18 cellular contexts compared by ENCODE assay signal in genomic region chr1:218659911-218660677, GRCh38.
DNase-seq lines count a peak whose midpoint lies in the region; ATAC-seq and TF ChIP-seq lines count a peak whose summit lies in the region.
"Had no signal": no experiment of that assay in that cellular context is flagged by ENCODE, and none has a peak within 500 bp of the region (broad histone marks: within the 10 kb centered on the region; RNA-seq: fewer than 3 reads in every experiment).

No MANE protein-coding gene starts in this region.

- H3K4me2 ChIP-seq in PC-3 (ENCODE audit: low read length): peak overlapping the region; percentile 52
- H3K4me2 ChIP-seq: BLaER1 treated with 17β-estradiol and CSF1 and Interleukin-3, amounts not matched to agents 10 nM and 100 nM had no signal

- H3K36me3 Mint-ChIP-seq in Calu3 (ENCODE audit: insufficient read depth, unreplicated experiment) (peaks cover 4% of the 10 kb centered on the region), nephron (ENCODE audit: low read depth) (no peaks in the 10 kb centered on the region)
- no peaks in the 10 kb centered on the region for H3K36me3 Mint-ChIP-seq in activated T-helper 1 cell treated with anti-CD3 and anti-CD28 coated beads, Interleukin-12 subunit alpha, Interleukin-12 subunit beta, Interleukin-2, Interleukin-4 antibody, amounts not matched to agents 30 ng/mL and 10 ng/mL and 1 ng/mL, durations not matched to agents 14 hours and 24 hours and 36 hours (ENCODE audit: low read depth)

- no peak for ATAC-seq in PC-3
- ATAC-seq in HG03354 (IDR thresholded peaks at IDR 0.05; ENCODE audit: poor library complexity, severe bottlenecking, unreplicated experiment): no peak
- ATAC-seq in GM18502 (IDR thresholded peaks at IDR 0.05; ENCODE audit: poor library complexity, unreplicated experiment): no peak
- no peak for ATAC-seq in GM21737 (IDR thresholded peaks at IDR 0.05; ENCODE audit: unreplicated experiment)
- ATAC-seq: activated CD8-positive, alpha-beta T cell treated with anti-CD3 and anti-CD28 coated beads for 36 hours; HepG2; right cardiac atrium had no signal

- no peaks in the 10 kb centered on the region for H3K9me3 ChIP-seq in PC-3 (ENCODE audit: low read length)
- H3K9me3 ChIP-seq: BLaER1 treated with 17β-estradiol and CSF1 and Interleukin-3, amounts not matched to agents 10 nM and 100 nM; esophagus muscularis mucosa; HAP-1; Peyer's patch had no signal

- peaks cover 61% of the 10 kb centered on the region for H3K4me1 Mint-ChIP-seq in Calu3 (ENCODE audit: low read depth, unreplicated experiment)
- H3K4me1 Mint-ChIP-seq in nephron: peaks cover 36% of the 10 kb centered on the region
- no peaks in the 10 kb centered on the region for H3K4me1 Mint-ChIP-seq in activated T-helper 1 cell treated with anti-CD3 and anti-CD28 coated beads, Interleukin-12 subunit alpha, Interleukin-12 subunit beta, Interleukin-2, Interleukin-4 antibody, amounts not matched to agents 30 ng/mL and 10 ng/mL and 1 ng/mL, durations not matched to agents 14 hours and 24 hours and 36 hours (ENCODE audit: low read depth)

- BruUV-seq in Calu3 (replicated peaks; lab: Mats Ljungman, UMichigan): no TSS peak
- no TSS peak for BruUV-seq in PC-3 (replicated peaks; lab: Mats Ljungman, UMichigan)

- H3F3A ChIP-seq in PC-3 (ENCODE audit: low read length, unreplicated experiment): peaks cover 10% of the 10 kb centered on the region

- H3K79me2 ChIP-seq in PC-3 (ENCODE audit: low read length): no peaks in the 10 kb centered on the region

- no peak overlapping the region for H2AFZ ChIP-seq in PC-3 (ENCODE audit: low read length)

- intact Hi-C loops in Calu3 (cut with micrococcal nuclease; ENCODE audit: unreplicated experiment) (loop anchor here (5.0 kb wide), 3 partner anchors 103 to 212 kb away; no protein-coding TSS in a partner anchor), PC-3 (cut with micrococcal nuclease) (loop anchor here (1.0 to 10.0 kb wide), 7 partner anchors 39 to 313 kb away; partner anchors contain the start of gene TGFB2)
- intact Hi-C loops in activated T-helper 1 cell treated with anti-CD3 and anti-CD28 coated beads, Interleukin-12 subunit alpha, Interleukin-12 subunit beta, Interleukin-2, Interleukin-4 antibody, amounts not matched to agents 30 ng/mL and 10 ng/mL and 1 ng/mL, durations not matched to agents 14 hours and 24 hours and 36 hours (cut with micrococcal nuclease): no loop called here

- peak overlapping the region; percentile 11; the same call in 1 of the 2 replicates for H3K9ac ChIP-seq in PC-3 (ENCODE audit: low read length)
- H3K9ac ChIP-seq: BLaER1 treated with 17β-estradiol and CSF1 and Interleukin-3, amounts not matched to agents 10 nM and 100 nM had no signal

- H3K27ac ChIP-seq in PC-3 (ENCODE audit: low read length) (peak overlapping the region; percentile 71), coronary artery (peak overlapping the region; percentile 50 to 55)
- H3K27ac ChIP-seq: BLaER1 treated with 17β-estradiol and CSF1 and Interleukin-3, amounts not matched to agents 10 nM and 100 nM; esophagus muscularis mucosa; Peyer's patch had no signal

- H3K9me3 Mint-ChIP-seq in Calu3 (ENCODE audit: low read depth, unreplicated experiment): peaks cover 5% of the 10 kb centered on the region
- H3K9me3 Mint-ChIP-seq in nephron: no peaks in the 10 kb centered on the region
- no peaks in the 10 kb centered on the region for H3K9me3 Mint-ChIP-seq in activated T-helper 1 cell treated with anti-CD3 and anti-CD28 coated beads, Interleukin-12 subunit alpha, Interleukin-12 subunit beta, Interleukin-2, Interleukin-4 antibody, amounts not matched to agents 30 ng/mL and 10 ng/mL and 1 ng/mL, durations not matched to agents 14 hours and 24 hours and 36 hours
- H3K9me3 Mint-ChIP-seq: activated CD8-positive, alpha-beta T cell treated with anti-CD3 and anti-CD28 coated beads for 36 hours had no signal

- H3K27ac Mint-ChIP-seq in Calu3 (ENCODE audit: unreplicated experiment) (peak overlapping the region; percentile 94), nephron (peak overlapping the region; percentile 26 to 69 (median 48))
- H3K27ac Mint-ChIP-seq in activated T-helper 1 cell treated with anti-CD3 and anti-CD28 coated beads, Interleukin-12 subunit alpha, Interleukin-12 subunit beta, Interleukin-2, Interleukin-4 antibody, amounts not matched to agents 30 ng/mL and 10 ng/mL and 1 ng/mL, durations not matched to agents 14 hours and 24 hours and 36 hours: no peak overlapping the region
- H3K27ac Mint-ChIP-seq: activated CD8-positive, alpha-beta T cell treated with anti-CD3 and anti-CD28 coated beads for 36 hours had no signal

- peaks cover 76% of the 10 kb centered on the region for H3K4me1 ChIP-seq in PC-3 (ENCODE audit: insufficient read depth, low read length)
- H3K4me1 ChIP-seq: BLaER1 treated with 17β-estradiol and CSF1 and Interleukin-3, amounts not matched to agents 10 nM and 100 nM; Peyer's patch had no signal

- H3K4me3 Mint-ChIP-seq in Calu3 (ENCODE audit: low read depth, unreplicated experiment) (peak overlapping the region; percentile 39), nephron (no peak overlapping the region)
- H3K4me3 Mint-ChIP-seq in activated T-helper 1 cell treated with anti-CD3 and anti-CD28 coated beads, Interleukin-12 subunit alpha, Interleukin-12 subunit beta, Interleukin-2, Interleukin-4 antibody, amounts not matched to agents 30 ng/mL and 10 ng/mL and 1 ng/mL, durations not matched to agents 14 hours and 24 hours and 36 hours: no peak overlapping the region
- H3K4me3 Mint-ChIP-seq: activated CD8-positive, alpha-beta T cell treated with anti-CD3 and anti-CD28 coated beads for 36 hours had no signal

- H3K9me2 ChIP-seq in PC-3 (replicated peaks; ENCODE audit: low read length): peaks cover 9% of the 10 kb centered on the region; the same call in 1 of the 2 replicates

- H3K27me3 Mint-ChIP-seq in Calu3 (ENCODE audit: unreplicated experiment): no peaks in the 10 kb centered on the region
- H3K27me3 Mint-ChIP-seq in nephron (ENCODE audit: low read depth): no peaks in the 10 kb centered on the region
- no peaks in the 10 kb centered on the region for H3K27me3 Mint-ChIP-seq in activated T-helper 1 cell treated with anti-CD3 and anti-CD28 coated beads, Interleukin-12 subunit alpha, Interleukin-12 subunit beta, Interleukin-2, Interleukin-4 antibody, amounts not matched to agents 30 ng/mL and 10 ng/mL and 1 ng/mL, durations not matched to agents 14 hours and 24 hours and 36 hours (ENCODE audit: insufficient read depth)

- TF ChIP-seq CTCF in Calu3 (IDR thresholded peaks at IDR 0.05; ENCODE audit: unreplicated experiment): no peak
- TF ChIP-seq CTCF in PC-3 (conservative IDR thresholded peaks at IDR 0.05; ENCODE audit: low read depth, low read length): no peak
- no peak for TF ChIP-seq CTCF in coronary artery (IDR thresholded peaks at IDR 0.05)
- TF ChIP-seq CTCF in nephron (IDR thresholded peaks at IDR 0.05; ENCODE audit: unreplicated experiment in 3 of 3): no peak

- H3K27me3 ChIP-seq in PC-3 (ENCODE audit: low read length): no peaks in the 10 kb centered on the region
- H3K27me3 ChIP-seq: BLaER1 treated with 17β-estradiol and CSF1 and Interleukin-3, amounts not matched to agents 10 nM and 100 nM; esophagus muscularis mucosa; Peyer's patch had no signal

- POLR2A ChIA-PET in PC-3 (lab: Charles Lee; ENCODE audit: unreplicated experiment): no interaction called here

- no peaks in the 10 kb centered on the region for H4K20me1 ChIP-seq in PC-3 (ENCODE audit: low read length)
- H4K20me1 ChIP-seq: BLaER1 treated with 17β-estradiol and CSF1 and Interleukin-3, amounts not matched to agents 10 nM and 100 nM had no signal

- CTCF ChIA-PET in Calu3 (lab: Charles Lee) (interaction anchor here (1.2 kb wide), 1 partner anchor 14 kb away, joined by 4 read pairs; no protein-coding TSS in a partner anchor), PC-3 (lab: Charles Lee) (interaction anchor here (0.7 kb wide), 1 partner anchor 516 kb away, joined by 3 read pairs; no protein-coding TSS in a partner anchor)

- peak overlapping the region; percentile 0; the same call in 1 of the 2 replicates for H3K4me3 ChIP-seq in PC-3 (ENCODE audit: low read length)
- no peak overlapping the region for H3K4me3 ChIP-seq in coronary artery
- H3K4me3 ChIP-seq: BLaER1 treated with 17β-estradiol and CSF1 and Interleukin-3, amounts not matched to agents 10 nM and 100 nM; esophagus muscularis mucosa; HAP-1; Peyer's patch had no signal

- DNase-seq in Calu3 (no peak), PC-3 (no peak), coronary artery (ENCODE audit: low spot score) (no peak)
- no peak for DNase-seq in activated T-helper 1 cell treated with anti-CD3 and anti-CD28 coated beads, Interleukin-12 subunit alpha, Interleukin-12 subunit beta, Interleukin-2, Interleukin-4 antibody, amounts not matched to agents 30 ng/mL and 10 ng/mL and 1 ng/mL, durations not matched to agents 14 hours and 24 hours and 36 hours (ENCODE audit: low spot score)
- DNase-seq: activated CD8-positive, alpha-beta T cell treated with anti-CD3 and anti-CD28 coated beads for 36 hours; activated gamma-delta T cell treated with Interleukin-2 at 50 U/mL for 16 hours; central memory CD4-positive, alpha-beta T cell; NCI-H1105 treated with DMSO at 0.1 percent for 48 hours; Peyer's patch; right cardiac atrium had no signal

- no peaks in the 10 kb centered on the region for H3K36me3 ChIP-seq in PC-3 (ENCODE audit: low read depth, low read length)
- H3K36me3 ChIP-seq: BLaER1 treated with 17β-estradiol and CSF1 and Interleukin-3, amounts not matched to agents 10 nM and 100 nM; esophagus muscularis mucosa; HAP-1; Peyer's patch had no signal
